Comparison of ENCODE assay signal across 28 cellular contexts in genomic region chr9:23573800-23574199, GRCh38.
"Had no signal": no experiment of that assay in that cellular context is flagged by ENCODE, and none has a peak within 500 bp of the region (broad histone marks: within the 10 kb centered on the region; RNA-seq: fewer than 3 reads in every experiment).

No MANE protein-coding gene starts in this region.

- H3K36me3 ChIP-seq: colonic mucosa, esophagus muscularis mucosa, esophagus squamous epithelium, gastrocnemius medialis, gastroesophageal sphincter, heart left ventricle, heart right ventricle had no signal

- H3K9me3 ChIP-seq: colonic mucosa, esophagus muscularis mucosa, esophagus squamous epithelium, gastrocnemius medialis, gastroesophageal sphincter, heart left ventricle, heart right ventricle had no signal

- H3K27me3 ChIP-seq: colonic mucosa, dorsolateral prefrontal cortex, esophagus muscularis mucosa, esophagus squamous epithelium, foreskin keratinocyte, gastrocnemius medialis, gastroesophageal sphincter, heart left ventricle, heart right ventricle had no signal

- H3K27ac ChIP-seq: colonic mucosa, coronary artery, dorsolateral prefrontal cortex, epithelial cell of prostate, esophagus muscularis mucosa, esophagus squamous epithelium, foreskin keratinocyte, gastrocnemius medialis, gastroesophageal sphincter had no signal

- DNase-seq: colonic mucosa; cortex of kidney; dermis blood vessel endothelial cell; dorsolateral prefrontal cortex; effector CD4-positive, alpha-beta T cell; effector CD8-positive, alpha-beta T cell; effector memory CD4-positive, alpha-beta T cell; effector memory CD8-positive, alpha-beta T cell; endodermal cell; erythroblast; esophagus squamous epithelium; foreskin fibroblast; foreskin keratinocyte; foreskin melanocyte; gastrocnemius medialis; glutamatergic neuron; head of caudate nucleus; heart left ventricle; heart right ventricle had no signal

- H3K9me3 Mint-ChIP-seq: dendritic cell treated with granulocyte-macrophage colony-stimulating factor and Interleukin-4, amounts not matched to agents 40 ng/mL and 50 ng/mL, for 4 days; endodermal cell had no signal

- ATAC-seq: effector memory CD8-positive, alpha-beta T cell; esophagus mucosa; foreskin keratinocyte; gastrocnemius medialis; gastroesophageal sphincter; heart left ventricle had no signal

- H3K27ac Mint-ChIP-seq: dendritic cell treated with granulocyte-macrophage colony-stimulating factor and Interleukin-4, amounts not matched to agents 40 ng/mL and 50 ng/mL, for 4 days; effector memory CD8-positive, alpha-beta T cell; endodermal cell had no signal

- H3K4me1 ChIP-seq: colonic mucosa, esophagus muscularis mucosa, esophagus squamous epithelium, foreskin keratinocyte, gastrocnemius medialis, gastroesophageal sphincter had no signal

- FAIRE-seq: colon, endometrium, frontal cortex had no signal

- H3K4me3 Mint-ChIP-seq: dendritic cell treated with granulocyte-macrophage colony-stimulating factor and Interleukin-4, amounts not matched to agents 40 ng/mL and 50 ng/mL, for 4 days; effector memory CD8-positive, alpha-beta T cell; endodermal cell had no signal

- H3K4me3 ChIP-seq: colonic mucosa, coronary artery, dorsolateral prefrontal cortex, esophagus muscularis mucosa, esophagus squamous epithelium, gastrocnemius medialis, gastroesophageal sphincter, heart left ventricle, heart right ventricle had no signal

- H3K27me3 Mint-ChIP-seq: dendritic cell treated with granulocyte-macrophage colony-stimulating factor and Interleukin-4, amounts not matched to agents 40 ng/mL and 50 ng/mL, for 4 days; effector memory CD8-positive, alpha-beta T cell had no signal
